1 cellular context compared by ENCODE assay signal in genomic region chr16:75432828-75433731, GRCh38.
TF ChIP-seq lines count a peak whose summit lies in the region.

CFDP1 (minus strand) TSS chr16:75433503; CDS start chr16:75433352, 151 bp downstream.

TF ChIP-seq in K562, 482 proteins besides CTCF, POLR2A, EP300 and RAD21 (continued from another document and continues in another):
- TF ChIP-seq ARID4B (CRISPR knock-in tag; IDR thresholded peaks at IDR 0.05) (peak; percentile 99), CXXC5 (CRISPR knock-in tag; IDR thresholded peaks at IDR 0.05) (peak; percentile 92), GMEB1 (CRISPR knock-in tag; IDR thresholded peaks at IDR 0.05) (peak; percentile 49; the same call in 1 of the 2 replicates), KDM5B (IDR thresholded peaks at IDR 0.05; ENCODE audit: insufficient replicate concordance, low read depth, low read length) (peak; percentile 58), TCF7 (IDR thresholded peaks at IDR 0.05; ENCODE audit: borderline replicate concordance) (peak; percentile 17; the same call in 1 of the 2 replicates), MYBL2 (IDR thresholded peaks at IDR 0.05; ENCODE audit: low read depth) (no peak), MYBL2 (CRISPR knock-in tag; IDR thresholded peaks at IDR 0.05; ENCODE audit: borderline replicate concordance) (no peak), TGIF2 (CRISPR knock-in tag; IDR thresholded peaks at IDR 0.05) (peak; percentile 24; the same call in 1 of the 2 replicates), E2F6 (IDR thresholded peaks at IDR 0.05; ENCODE audit: borderline replicate concordance in 1 of 2, extremely low read depth in 1 of 2, insufficient read depth in 1 of 2, insufficient read length in 1 of 2, low read depth in 1 of 2, low read length in 1 of 2, poor library complexity in 1 of 2, severe bottlenecking in 1 of 2) (peak; percentile 99 to 100), IRF1 (CRISPR knock-in tag; IDR thresholded peaks at IDR 0.05; ENCODE audit: borderline replicate concordance) (no peak), MAX (CRISPR knock-in tag; IDR thresholded peaks at IDR 0.05) (peak; percentile 99), SMAD1 (IDR thresholded peaks at IDR 0.05; ENCODE audit: low read depth, low read length, partially characterized antibody) (no peak), HMBOX1 (IDR thresholded peaks at IDR 0.05) (no peak), RNF2 (IDR thresholded peaks at IDR 0.05) (peak; percentile 81), CTCFL (IDR thresholded peaks at IDR 0.05; ENCODE audit: borderline replicate concordance, insufficient read depth, low read depth, low read length, poor library complexity, severe bottlenecking) (no peak), LCOR (CRISPR knock-in tag; IDR thresholded peaks at IDR 0.05) (peak; percentile 90; the same call in 1 of the 2 replicates), NUFIP1 (IDR thresholded peaks at IDR 0.05; ENCODE audit: partially characterized antibody) (no peak), ZNF583 (CRISPR knock-in tag; IDR thresholded peaks at IDR 0.05) (no peak), CTBP1 (IDR thresholded peaks at IDR 0.05; ENCODE audit: borderline replicate concordance) (peak; percentile 46; the same call in 1 of the 2 replicates), NR1H2 (CRISPR knock-in tag; IDR thresholded peaks at IDR 0.05) (peak; percentile 32), ZBTB40 (IDR thresholded peaks at IDR 0.05) (peak; percentile 85), ZBTB40 (CRISPR knock-in tag; IDR thresholded peaks at IDR 0.05) (no peak), SAP30 (IDR thresholded peaks at IDR 0.05; ENCODE audit: borderline replicate concordance, insufficient read depth, low read depth, low read length, poor library complexity, severe bottlenecking) (peak; percentile 95), BACH1 (tag; IDR thresholded peaks at IDR 0.05) (no peak), SMARCB1 (IDR thresholded peaks at IDR 0.05; ENCODE audit: insufficient read length, low read depth) (no peak), KDM4B (IDR thresholded peaks at IDR 0.05; ENCODE audit: borderline replicate concordance in 2 of 2, low read depth in 1 of 2) (0 out of 4 replicates have a peak, but pooled peaks of 1 of the 2 experiments have one; percentile 66), YY1 (IDR thresholded peaks at IDR 0.05; ENCODE audit: borderline replicate concordance in 1 of 3, control insufficient read depth in 1 of 3, extremely low read depth in 1 of 3, insufficient read depth in 3 of 3, insufficient read length in 1 of 3, insufficient replicate concordance in 2 of 3, low read depth in 1 of 3, low read length in 2 of 3) (peak in 2 of 3 experiments; percentile 19 to 35), SMARCA5 (IDR thresholded peaks at IDR 0.05) (no peak), ZFX (CRISPR knock-in tag; IDR thresholded peaks at IDR 0.05) (peak; percentile 75), CREB1 (IDR thresholded peaks at IDR 0.05) (peak; percentile 72), CREB1 (CRISPR knock-in tag; IDR thresholded peaks at IDR 0.05) (peak; percentile 69), ZNF76 (CRISPR knock-in tag; IDR thresholded peaks at IDR 0.05; ENCODE audit: borderline replicate concordance) (peak; percentile 51; the same call in 1 of the 2 replicates), SNRNP70 (optimal IDR thresholded peaks at IDR 0.05; ENCODE audit: low read depth, low read length) (no peak)
